16 cellular contexts compared by ENCODE assay signal in genomic region chr2:224884188-224884587, GRCh38.
DNase-seq lines count a peak whose midpoint lies in the region; ATAC-seq, FAIRE-seq and TF ChIP-seq lines count a peak whose summit lies in the region.
"Had no signal": no experiment of that assay in that cellular context is flagged by ENCODE, and none has a peak within 500 bp of the region (broad histone marks: within the 10 kb centered on the region; RNA-seq: fewer than 3 reads in every experiment).

No MANE protein-coding gene starts in this region.

- H3K4me3 ChIP-seq in liver (ENCODE audit: low read depth in 1 of 3, low read length in 3 of 3) = no peak overlapping the region
- H3K4me3 ChIP-seq in HepG2 (replicated peaks in 1 of 3; ENCODE audit: insufficient read depth in 1 of 3, low read depth in 2 of 3, low read length in 3 of 3) = no peak overlapping the region
- H3K4me3 ChIP-seq in RWPE2 (ENCODE audit: severe bottlenecking) = no peak overlapping the region
- H3K4me3 ChIP-seq in foreskin fibroblast (ENCODE audit: low read depth in 1 of 2, low read length in 2 of 2) = no peak overlapping the region
- no peak overlapping the region for H3K4me3 ChIP-seq in aorta (ENCODE audit: low read length in 2 of 2)
- H3K4me3 ChIP-seq in MM.1S (ENCODE audit: low read length) = no peak overlapping the region

- TF ChIP-seq RAD21 in liver (IDR thresholded peaks at IDR 0.05) (peak; percentile 51), HepG2 (CRISPR knock-in tag; IDR thresholded peaks at IDR 0.05) (no peak)

- POLR2A ChIA-PET in HepG2 (lab: Yijun Ruan, JAX) = no interaction called here
- POLR2A ChIA-PET in activated CD4-positive, alpha-beta memory T cell treated with anti-CD3 and anti-CD28 coated beads, Interleukin-2, amount 10 ng/mL, durations not matched to agents 7 days and 5 days (lab: Charles Lee) = no interaction called here

- H3K4me1 Mint-ChIP-seq in activated CD4-positive, alpha-beta memory T cell treated with anti-CD3 and anti-CD28 coated beads, Interleukin-2, amount 10 ng/mL, durations not matched to agents 7 days and 5 days = peaks cover 66% of the 10 kb centered on the region

- no peaks in the 10 kb centered on the region for H3K79me2 ChIP-seq in HepG2 (ENCODE audit: insufficient read depth, low read length)
- H3K79me2 ChIP-seq in MM.1S (ENCODE audit: low read length) = no peaks in the 10 kb centered on the region

- no peaks in the 10 kb centered on the region for H3K9me3 ChIP-seq in liver (ENCODE audit: control insufficient read depth in 4 of 4, low read length in 3 of 4)
- H3K9me3 ChIP-seq in HepG2 (ENCODE audit: low read length) = no peaks in the 10 kb centered on the region
- H3K9me3 ChIP-seq in RWPE2 (ENCODE audit: severe bottlenecking) = no peaks in the 10 kb centered on the region
- H3K9me3 ChIP-seq in aorta (ENCODE audit: control insufficient read depth, low read length) = no peaks in the 10 kb centered on the region
- H3K9me3 ChIP-seq in MM.1S (replicated peaks; ENCODE audit: insufficient read depth, low read length) = no peaks in the 10 kb centered on the region

- in situ Hi-C loops in HepG2 (cut with HindIII; ENCODE audit: extremely low pct_ligation_motif_present, low pct_unique_long_range_greater_than_20kb) = no loop called here

- no peaks in the 10 kb centered on the region for H3K9me3 Mint-ChIP-seq in activated CD4-positive, alpha-beta memory T cell treated with anti-CD3 and anti-CD28 coated beads, Interleukin-2, amount 10 ng/mL, durations not matched to agents 7 days and 5 days

- no peaks in the 10 kb centered on the region for H3K9me2 ChIP-seq in MM.1S (replicated peaks; ENCODE audit: insufficient read depth, low read length)

- TF ChIP-seq EP300 in HepG2 (IDR thresholded peaks at IDR 0.05; ENCODE audit: low read depth in 2 of 2, low read length in 2 of 2) (no peak), HepG2 (CRISPR knock-in tag; IDR thresholded peaks at IDR 0.05; ENCODE audit: borderline replicate concordance) (no peak)

- intact Hi-C loops in HepG2 (cut with micrococcal nuclease; ENCODE audit: unreplicated experiment) = no loop called here
- intact Hi-C loops in aorta (cut with DNase I) = no loop called here

- TF ChIP-seq CTCF in liver (IDR thresholded peaks at IDR 0.05; ENCODE audit: low read depth, low read length, missing input control) (no peak), HepG2 (CRISPR knock-in tag; IDR thresholded peaks at IDR 0.05) (no peak), RWPE2 (IDR thresholded peaks at IDR 0.05; ENCODE audit: poor library complexity, severe bottlenecking) (no peak), foreskin fibroblast (IDR thresholded peaks at IDR 0.05; ENCODE audit: low read depth, low read length) (no peak), MM.1S (IDR thresholded peaks at IDR 0.05; ENCODE audit: low read length) (no peak)

- no TSS peak for BruUV-seq in HepG2 (replicated peaks; lab: Mats Ljungman, UMichigan)

- no peaks in the 10 kb centered on the region for H3F3A ChIP-seq in MM.1S (ENCODE audit: insufficient read depth, low read length)

- DNase-seq in HepG2 (ENCODE audit: low spot score) (no peak), RWPE2 (ENCODE audit: low spot score) (no peak), foreskin fibroblast (peak; percentile 63 to 81), aorta (no peak), MM.1S (no peak)
- no peak for DNase-seq in activated CD4-positive, alpha-beta memory T cell treated with anti-CD3 and anti-CD28 coated beads, Interleukin-2, amount 10 ng/mL, durations not matched to agents 7 days and 5 days
- DNase-seq: activated effector memory CD4-positive, alpha-beta T cell treated with Interleukin-2 at 50 U/mL for 16 hours; head of caudate nucleus; KBM-7; NCI-H226; retina; SHP77 had no signal

- H3K27me3 Mint-ChIP-seq in activated CD4-positive, alpha-beta memory T cell treated with anti-CD3 and anti-CD28 coated beads, Interleukin-2, amount 10 ng/mL, durations not matched to agents 7 days and 5 days = no peaks in the 10 kb centered on the region

- H3K36me3 ChIP-seq in liver (ENCODE audit: control insufficient read depth in 4 of 4, insufficient read depth in 3 of 4, low read depth in 1 of 4, low read length in 3 of 4) = peaks cover 0 to 4% (median 0%) of the 10 kb centered on the region in 4 donors
- H3K36me3 ChIP-seq in HepG2 (replicated peaks in 1 of 2; ENCODE audit: control insufficient read depth in 1 of 2, insufficient read depth in 2 of 2, low read length in 2 of 2) = no peaks in the 10 kb centered on the region
- H3K36me3 ChIP-seq in RWPE2 (ENCODE audit: low read depth) = no peaks in the 10 kb centered on the region
- H3K36me3 ChIP-seq in aorta (ENCODE audit: control insufficient read depth in 1 of 2, insufficient read depth in 2 of 2, low read length in 1 of 2) = peaks cover 0 to 4% of the 10 kb centered on the region in 2 donors
- no peaks in the 10 kb centered on the region for H3K36me3 ChIP-seq in MM.1S (replicated peaks; ENCODE audit: insufficient read depth, low read length)

- H2AFZ ChIP-seq in HepG2 (ENCODE audit: low read length) (no peak overlapping the region), MM.1S (ENCODE audit: low read length) (no peak overlapping the region)

- no peaks in the 10 kb centered on the region for H4K20me1 ChIP-seq in HepG2 (ENCODE audit: insufficient read depth, low read length)
- no peaks in the 10 kb centered on the region for H4K20me1 ChIP-seq in MM.1S (ENCODE audit: insufficient read depth, low read length)

- H3K27ac ChIP-seq in liver (ENCODE audit: low read depth in 1 of 2, low read length in 2 of 2) (peak overlapping the region in 1 of 2 donors; percentile 57), HepG2 (ENCODE audit: extremely low read length, insufficient read depth, low read length) (no peak overlapping the region), RWPE2 (ENCODE audit: poor library complexity, severe bottlenecking) (peak overlapping the region; percentile 87), aorta (ENCODE audit: low read depth in 1 of 2, low read length in 2 of 2) (peak overlapping the region; percentile 17 to 57), MM.1S (ENCODE audit: low read length) (no peak overlapping the region)

- H3K4me1 ChIP-seq in liver (ENCODE audit: control insufficient read depth in 4 of 4, insufficient read depth in 4 of 4, low read length in 3 of 4) (peaks cover 0 to 11% (median 6%) of the 10 kb centered on the region in 4 donors), HepG2 (ENCODE audit: insufficient read depth, low read length) (no peaks in the 10 kb centered on the region), RWPE2 (ENCODE audit: insufficient read depth, poor library complexity, severe bottlenecking) (peaks cover 42% of the 10 kb centered on the region), aorta (ENCODE audit: control insufficient read depth in 1 of 2, insufficient read depth in 2 of 2, low read length in 2 of 2) (peaks cover 1 to 6% of the 10 kb centered on the region in 2 donors), MM.1S (ENCODE audit: low read length) (no peaks in the 10 kb centered on the region)

- H3K27ac Mint-ChIP-seq in activated CD4-positive, alpha-beta memory T cell treated with anti-CD3 and anti-CD28 coated beads, Interleukin-2, amount 10 ng/mL, durations not matched to agents 7 days and 5 days = no peak overlapping the region

- CTCF ChIA-PET in HepG2 (lab: Yijun Ruan, JAX; ENCODE audit: low intra/inter-chr PET ratio, low total read pairs) = no interaction called here
- CTCF ChIA-PET in activated CD4-positive, alpha-beta memory T cell treated with anti-CD3 and anti-CD28 coated beads, Interleukin-2, amount 10 ng/mL, durations not matched to agents 7 days and 5 days (lab: Charles Lee) = interaction anchor here (1.1 to 1.6 kb wide), 3 partner anchors 38 to 125 kb away, joined by 3 to 6 read pairs (median 5); no protein-coding TSS in a partner anchor

- H3K9ac ChIP-seq in liver (ENCODE audit: low read depth in 1 of 2, low read length in 2 of 2) = no peak overlapping the region
- no peak overlapping the region for H3K9ac ChIP-seq in HepG2 (ENCODE audit: insufficient read depth, low read depth, low read length)
- no peak overlapping the region for H3K9ac ChIP-seq in MM.1S (ENCODE audit: low read length)

- H3K4me3 Mint-ChIP-seq in activated CD4-positive, alpha-beta memory T cell treated with anti-CD3 and anti-CD28 coated beads, Interleukin-2, amount 10 ng/mL, durations not matched to agents 7 days and 5 days = no peak overlapping the region

- FAIRE-seq in HepG2 (lab: Jason Lieb, UNC) = no peak
- FAIRE-seq: H1 had no signal

- 25% methylated on average over 4 of the region's 4 CpGs for WGBS in liver
- 3% methylated on average over 4 of the region's 4 CpGs for WGBS in HepG2 (ENCODE audit: low lambda C conversion rate)
- WGBS in aorta, 2 donors = 67 to 68% methylated on average over 4 of the region's 4 CpGs

- no peak for TF ChIP-seq POLR2A in HepG2 (IDR thresholded peaks at IDR 0.05; ENCODE audit: insufficient read depth in 1 of 2, low read depth in 2 of 2, low read length in 2 of 2)

- peaks cover 88% of the 10 kb centered on the region for H3K36me3 Mint-ChIP-seq in activated CD4-positive, alpha-beta memory T cell treated with anti-CD3 and anti-CD28 coated beads, Interleukin-2, amount 10 ng/mL, durations not matched to agents 7 days and 5 days (ENCODE audit: low read depth)

- no peak for ATAC-seq in HepG2
- peak; percentile 41; the same call in 2 of the 3 replicates for ATAC-seq in RWPE2 (ENCODE audit: low read depth)
- ATAC-seq in aorta (ENCODE audit: low FRiP score) = peak; percentile 34
- no peak for ATAC-seq in GM21367 (IDR thresholded peaks at IDR 0.05; ENCODE audit: unreplicated experiment)
- ATAC-seq: activated CD4-positive, CD25-positive, alpha-beta regulatory T cell treated with anti-CD3 and anti-CD28 coated beads, Interleukin-2, amount 50 U/mL, for 24 hours had no signal

- H3K27me3 ChIP-seq in liver (ENCODE audit: control insufficient read depth in 4 of 4, insufficient read depth in 4 of 4, low read length in 3 of 4) = no peaks in the 10 kb centered on the region
- H3K27me3 ChIP-seq in HepG2 (ENCODE audit: control insufficient read depth in 1 of 2, insufficient read depth in 2 of 2, low read length in 2 of 2) = no peaks in the 10 kb centered on the region
- H3K27me3 ChIP-seq in RWPE2 (ENCODE audit: insufficient read depth, poor library complexity, severe bottlenecking) = no peaks in the 10 kb centered on the region
- no peaks in the 10 kb centered on the region for H3K27me3 ChIP-seq in aorta (ENCODE audit: control insufficient read depth in 1 of 2, insufficient read depth in 2 of 2, low read length in 1 of 2)
- no peaks in the 10 kb centered on the region for H3K27me3 ChIP-seq in MM.1S (replicated peaks; ENCODE audit: insufficient read depth, low read length)

- H3K4me2 ChIP-seq in HepG2 (ENCODE audit: low read depth, low read length) = no peak overlapping the region
- no peak overlapping the region for H3K4me2 ChIP-seq in MM.1S (ENCODE audit: low read depth, low read length)

TF ChIP-seq in HepG2, 621 proteins besides CTCF, POLR2A, EP300 and RAD21 (continues in another document):
- TF ChIP-seq CREBL2 (CRISPR knock-in tag; IDR thresholded peaks at IDR 0.05; ENCODE audit: borderline replicate concordance) (no peak), ARNT (IDR thresholded peaks at IDR 0.05) (no peak), FIP1L1 (IDR thresholded peaks at IDR 0.05; ENCODE audit: borderline replicate concordance, insufficient read depth, low read depth, low read length) (no peak), ZNF335 (CRISPR knock-in tag; IDR thresholded peaks at IDR 0.05) (no peak)

Comparison
In these comparisons a context has a peak if more than half of its experiments do, and no peak if none do; other contexts are left out.
1. H3K27ac ChIP-seq: peak in RWPE2 (single experiment) and aorta (2 of 2); none in HepG2 (single experiment) and MM.1S (single experiment).
2. ATAC-seq: peak in RWPE2 (single experiment) and aorta (single experiment); none in HepG2 (single experiment) and GM21367 (single experiment).
3. DNase-seq: peak in foreskin fibroblast (2 of 2); none in HepG2 (single experiment), RWPE2 (single experiment), aorta (0 of 2), activated CD4-positive, alpha-beta memory T cell treated with anti-CD3 and anti-CD28 coated beads, Interleukin-2, amount 10 ng/mL, durations not matched to agents 7 days and 5 days (single experiment) and MM.1S (single experiment).